9 cellular contexts compared by ENCODE assay signal in genomic region chr1:225425211-225425786, GRCh38. TPM values are rescaled to one million over a fixed set of nuclear protein-coding genes. Genes with fewer than 3 reads are reported as not detected.
A peak's percentile ranks its signal among the peaks of the same experiment; 100 is the strongest.
DNase-seq lines count a peak whose midpoint lies in the region; ATAC-seq and TF ChIP-seq lines count a peak whose summit lies in the region.
"Had no signal": no experiment of that assay in that cellular context is flagged by ENCODE, and none has a peak within 500 bp of the region (broad histone marks: within the 10 kb centered on the region; RNA-seq: fewer than 3 reads in every experiment).

No MANE protein-coding gene starts in this region.

- H3K27me3 Mint-ChIP-seq in Calu3 (ENCODE audit: unreplicated experiment), result no peaks in the 10 kb centered on the region
- H3K27me3 Mint-ChIP-seq in naive thymus-derived CD4-positive, alpha-beta T cell, result no peaks in the 10 kb centered on the region

- DNase-seq in Calu3, result peak; percentile 43
- DNase-seq in LHCN-M2 (ENCODE audit: low read depth), result peak; percentile 41
- DNase-seq in adipocyte (ENCODE audit: low read depth), result peak; percentile 24
- no peak for DNase-seq in naive thymus-derived CD4-positive, alpha-beta T cell
- DNase-seq in activated gamma-delta T cell treated with Interleukin-2 at 50 U/mL for 16 hours, result no peak
- DNase-seq in activated gamma-delta T cell (lab: John Stamatoyannopoulos, UW), result no peak
- no peak for DNase-seq in DMS114 treated with DMSO at 0.1 percent for 48 hours (lab: John Stamatoyannopoulos, UW; ENCODE audit: unreplicated experiment)
- no peak for DNase-seq in GM10266 (ENCODE audit: extremely low spot score)

- peak overlapping the region; percentile 91 for H3K4me3 Mint-ChIP-seq in Calu3 (ENCODE audit: low read depth, unreplicated experiment)
- H3K4me3 Mint-ChIP-seq in naive thymus-derived CD4-positive, alpha-beta T cell, result peak overlapping the region; percentile 88 to 99 (median 94)

- H3K27me3 ChIP-seq in adipocyte (replicated peaks; ENCODE audit: control insufficient read depth, insufficient read depth, low read length), result no peaks in the 10 kb centered on the region
- H3K27me3 ChIP-seq in naive thymus-derived CD4-positive, alpha-beta T cell (ENCODE audit: control insufficient read depth in 2 of 2, insufficient read depth in 2 of 2, low read length in 2 of 2), result no peaks in the 10 kb centered on the region

- H3K9me3 Mint-ChIP-seq in Calu3 (ENCODE audit: low read depth, unreplicated experiment), result no peaks in the 10 kb centered on the region
- H3K9me3 Mint-ChIP-seq in naive thymus-derived CD4-positive, alpha-beta T cell, result no peaks in the 10 kb centered on the region

- ATAC-seq in naive thymus-derived CD4-positive, alpha-beta T cell, result no peak

- intact Hi-C loops in Calu3 (cut with micrococcal nuclease; ENCODE audit: unreplicated experiment), result no loop called here
- intact Hi-C loops in naive thymus-derived CD4-positive, alpha-beta T cell (cut with micrococcal nuclease), result loop anchor here (5.0 to 10.0 kb wide), 10 partner anchors 108 to 1580 kb away; partner anchors contain the start of genes ACBD3 (in 1 of the 2), DEGS1 (in 1 of the 2), TMEM63A (in 1 of the 2) and TP53BP2 (in 1 of the 2)

- H3K4me1 ChIP-seq in adipocyte (ENCODE audit: control insufficient read depth, insufficient read depth, low read length), result peaks cover 30% of the 10 kb centered on the region
- H3K4me1 ChIP-seq in naive thymus-derived CD4-positive, alpha-beta T cell (ENCODE audit: control insufficient read depth in 2 of 2, insufficient read depth in 2 of 2, low read length in 2 of 2), result peaks cover 31 to 36% of the 10 kb centered on the region in 2 donors

- peaks cover 8% of the 10 kb centered on the region for H3K36me3 ChIP-seq in adipocyte (ENCODE audit: control insufficient read depth, insufficient read depth, low read length, severe bottlenecking)
- H3K36me3 ChIP-seq in naive thymus-derived CD4-positive, alpha-beta T cell (ENCODE audit: control insufficient read depth in 2 of 3, insufficient read depth in 3 of 3, low read length in 3 of 3), result peaks cover 0 to 5% (median 5%) of the 10 kb centered on the region in 3 experiments
- H3K36me3 ChIP-seq: cardiac muscle cell had no signal

- POLR2A ChIA-PET in naive thymus-derived CD4-positive, alpha-beta T cell (lab: Charles Lee), result interaction anchor here (1.0 to 11.0 kb wide), 6 partner anchors 9 to 574 kb away, joined by 3 to 236 read pairs (median 8); partner anchors contain the start of genes PYCR2 and SDE2

- H3K9ac ChIP-seq in adipocyte (ENCODE audit: low read length), result no peak overlapping the region

- CTCF ChIA-PET in Calu3 (lab: Charles Lee), result interaction anchor here (0.6 to 2.2 kb wide), 6 partner anchors 16 to 542 kb away, joined by 3 to 13 read pairs (median 4); no protein-coding TSS in a partner anchor
- CTCF ChIA-PET in naive thymus-derived CD4-positive, alpha-beta T cell (lab: Charles Lee), result interaction anchor here (0.6 to 2.2 kb wide), 4 partner anchors 19 to 556 kb away, joined by 3 to 13 read pairs (median 4); no protein-coding TSS in a partner anchor

- H3K4me3 ChIP-seq in adipocyte (ENCODE audit: low read length), result no peak overlapping the region
- H3K4me3 ChIP-seq in naive thymus-derived CD4-positive, alpha-beta T cell (ENCODE audit: low read length), result peak overlapping the region; percentile 71

- TF ChIP-seq CTCF in Calu3 (IDR thresholded peaks at IDR 0.05; ENCODE audit: unreplicated experiment) (no peak), GM10266 (IDR thresholded peaks at IDR 0.05; ENCODE audit: control insufficient read depth, insufficient read depth, low read depth, missing control alignments) (no peak)

- H3K36me3 Mint-ChIP-seq in Calu3 (ENCODE audit: insufficient read depth, unreplicated experiment), result peaks cover 72% of the 10 kb centered on the region
- H3K36me3 Mint-ChIP-seq in naive thymus-derived CD4-positive, alpha-beta T cell, result peaks cover 1 to 18% (median 10%) of the 10 kb centered on the region in 5 donors

- no peaks in the 10 kb centered on the region for H3K9me3 ChIP-seq in adipocyte (ENCODE audit: control insufficient read depth, low read length)
- no peaks in the 10 kb centered on the region for H3K9me3 ChIP-seq in naive thymus-derived CD4-positive, alpha-beta T cell (ENCODE audit: control insufficient read depth in 2 of 3, low read length in 3 of 3)

- peaks cover 46% of the 10 kb centered on the region for H3K4me1 Mint-ChIP-seq in Calu3 (ENCODE audit: low read depth, unreplicated experiment)
- peaks cover 56 to 73% (median 70%) of the 10 kb centered on the region in 7 donors for H3K4me1 Mint-ChIP-seq in naive thymus-derived CD4-positive, alpha-beta T cell

- H3K27ac ChIP-seq in naive thymus-derived CD4-positive, alpha-beta T cell (ENCODE audit: low read depth, low read length), result peak overlapping the region; percentile 78
- H3K27ac ChIP-seq: cardiac muscle cell had no signal

- no TSS peak for BruUV-seq in Calu3 (replicated peaks; lab: Mats Ljungman, UMichigan)

- H3K27ac Mint-ChIP-seq in Calu3 (ENCODE audit: unreplicated experiment), result peak overlapping the region; percentile 84
- peak overlapping the region in 7 of 9 donors; percentile 39 to 94 (median 83) for H3K27ac Mint-ChIP-seq in naive thymus-derived CD4-positive, alpha-beta T cell

RNA-seq across cellular contexts. Expression of gene LBR, which starts 2.5 kb away (rescaled TPM):
- total RNA-seq in Calu3 (2022) (172 and 183 TPM in 2 replicates), LHCN-M2 (2014; rRNA removed) (23.7 and 27.2 TPM in 2 replicates)
- polyA plus RNA-seq in LHCN-M2 (2012), result 9.0 TPM
- 100 to 1,000 TPM; 104 to 220 (median 132) TPM for total RNA-seq in naive thymus-derived CD4-positive, alpha-beta T cell
- polyA plus RNA-seq in naive thymus-derived CD4-positive, alpha-beta T cell, result 100 to 1,000 TPM; 115 to 117 TPM

Comparison
In these comparisons a context has a peak if more than half of its experiments do, and no peak if none do; other contexts are left out.
1. DNase-seq: peak in Calu3 (single experiment), LHCN-M2 (single experiment) and adipocyte (single experiment); none in naive thymus-derived CD4-positive, alpha-beta T cell (0 of 9), activated gamma-delta T cell treated with Interleukin-2 at 50 U/mL for 16 hours (single experiment), activated gamma-delta T cell (single experiment), DMS114 treated with DMSO at 0.1 percent for 48 hours (single experiment) and GM10266 (single experiment).